In genomic region chr16:249431-249830, GRCh38 we compare ENCODE assay signal across 17 cellular contexts. TPM values are rescaled to one million over a fixed set of nuclear protein-coding genes. Genes with fewer than 3 reads are reported as not detected.
DNase-seq lines count a peak whose midpoint lies in the region; ATAC-seq, FAIRE-seq and TF ChIP-seq lines count a peak whose summit lies in the region.
"Had no signal": no experiment of that assay in that cellular context is flagged by ENCODE, and none has a peak within 500 bp of the region (broad histone marks: within the 10 kb centered on the region; RNA-seq: fewer than 3 reads in every experiment).

No MANE protein-coding gene starts in this region.

- FAIRE-seq in kidney (lab: Jason Lieb, UNC): no peak

- H3K27me3 ChIP-seq in IMR-90 (ENCODE audit: control insufficient read depth, insufficient read depth, low read length): no peaks in the 10 kb centered on the region
- no peaks in the 10 kb centered on the region for H3K27me3 ChIP-seq in osteoblast (ENCODE audit: insufficient read depth, low read length)
- H3K27me3 ChIP-seq in uterus: no peaks in the 10 kb centered on the region
- H3K27me3 ChIP-seq: BLaER1 had no signal

- in situ Hi-C loops in IMR-90 (cut with MboI; ENCODE audit: low sequenced_read_pairs): no loop called here

- H3K9ac ChIP-seq in IMR-90 (ENCODE audit: low read depth, low read length) (no peak overlapping the region), kidney (ENCODE audit: low read length in 2 of 2) (no peak overlapping the region)
- H3K9ac ChIP-seq: BLaER1 had no signal

- TF ChIP-seq CTCF in IMR-90 (conservative IDR thresholded peaks at IDR 0.05; ENCODE audit: low read depth, low read length) (no peak), kidney (IDR thresholded peaks at IDR 0.05; ENCODE audit: borderline replicate concordance, extremely low read depth, insufficient read depth) (no peak), osteoblast (IDR thresholded peaks at IDR 0.05; ENCODE audit: extremely low read depth, low read depth, low read length) (no peak), uterus (IDR thresholded peaks at IDR 0.05) (no peak)

- H3K4ac ChIP-seq in IMR-90 (ENCODE audit: low read depth, low read length): no peak overlapping the region

- POLR2A ChIA-PET in IMR-90 (lab: Charles Lee; ENCODE audit: unreplicated experiment): no interaction called here

- H4K8ac ChIP-seq in IMR-90 (ENCODE audit: low read depth in 2 of 2, low read length in 2 of 2): no peak overlapping the region

- H3K36me3 ChIP-seq in IMR-90 (ENCODE audit: control insufficient read depth, insufficient read depth, low read length): peaks cover 16% of the 10 kb centered on the region
- peaks cover 7 to 21% of the 10 kb centered on the region in 2 donors for H3K36me3 ChIP-seq in kidney (ENCODE audit: control insufficient read depth in 1 of 2, insufficient read depth in 2 of 2, low read length in 2 of 2)
- H3K36me3 ChIP-seq in osteoblast (ENCODE audit: insufficient read depth, low read length): peaks cover 8% of the 10 kb centered on the region
- H3K36me3 ChIP-seq in uterus: no peaks in the 10 kb centered on the region

- BruUV-seq in IMR-90 (replicated peaks; lab: Mats Ljungman, UMichigan): no TSS peak

- H3K23ac ChIP-seq in IMR-90 (ENCODE audit: low read depth, low read length): no peak overlapping the region

- peak overlapping the region; percentile 32 for H2AFZ ChIP-seq in IMR-90 (replicated peaks; ENCODE audit: low read length, poor library complexity)
- H2AFZ ChIP-seq in osteoblast (ENCODE audit: low read length): no peak overlapping the region
- H2AFZ ChIP-seq: GM23338 had no signal

- no peak overlapping the region for H3K14ac ChIP-seq in IMR-90 (replicated peaks; ENCODE audit: low read depth, low read length)

- CTCF ChIA-PET in IMR-90 (lab: Yijun Ruan, JAX): no interaction called here

- peaks cover 3 to 4% of the 10 kb centered on the region in 2 experiments; a peak in 3 of 4 replicates for H3K79me1 ChIP-seq in IMR-90 (ENCODE audit: low read depth in 1 of 2, low read length in 2 of 2)

- H3K9me3 ChIP-seq in IMR-90 (ENCODE audit: control insufficient read depth, insufficient read depth, low read length) (no peaks in the 10 kb centered on the region), kidney (ENCODE audit: control insufficient read depth in 1 of 2, low read length in 2 of 2) (no peaks in the 10 kb centered on the region), osteoblast (ENCODE audit: low read depth, low read length) (no peaks in the 10 kb centered on the region), uterus (no peaks in the 10 kb centered on the region)
- H3K9me3 ChIP-seq: BLaER1 had no signal

- H2AK9ac ChIP-seq in IMR-90 (replicated peaks; ENCODE audit: low read depth, low read length, poor library complexity): peak overlapping the region; percentile 42

- H2BK120ac ChIP-seq in IMR-90 (ENCODE audit: low read depth, low read length): no peak overlapping the region

- intact Hi-C loops in left ventricle myocardium superior (cut with micrococcal nuclease): no loop called here
- intact Hi-C loops in cardiac septum (cut with DNase I): no loop called here
- intact Hi-C loops in IMR-90 (cut with micrococcal nuclease): no loop called here
- intact Hi-C loops in kidney (cut with DNase I): no loop called here
- intact Hi-C loops in uterus (cut with DNase I; ENCODE audit: low total_unique reads): no loop called here

- H2BK5ac ChIP-seq in IMR-90 (ENCODE audit: low read depth, low read length, poor library complexity, severe bottlenecking): no peak overlapping the region

- 100% methylated on average over 1 of the region's 12 CpGs; no CpG with 5 or more reads in 1 of the 2 experiments for WGBS in IMR-90 (ENCODE audit: extremely low coverage in 2 of 2, insufficient read length in 1 of 2), 2 experiments

- H3K27ac ChIP-seq in IMR-90 (ENCODE audit: insufficient read depth, low read length) (no peak overlapping the region), kidney (ENCODE audit: low read depth in 2 of 2, low read length in 2 of 2) (no peak overlapping the region), osteoblast (ENCODE audit: low read depth, low read length) (no peak overlapping the region), uterus (no peak overlapping the region)
- H3K27ac ChIP-seq: BLaER1 had no signal

- DNase-seq in left ventricle myocardium superior (peak; percentile 6), cardiac septum (ENCODE audit: low spot score) (no peak), IMR-90 (no peak), kidney (peak; percentile 35), osteoblast (ENCODE audit: insufficient read length, low spot score, missing footprints) (peak; percentile 32), uterus (no peak), NOMO-1 treated with dmso at 0.1 percent for 144 hours (lab: John Stamatoyannopoulos, UW; ENCODE audit: unreplicated experiment) (no peak)
- DNase-seq in activated effector memory CD4-positive, alpha-beta T cell treated with anti-CD3 and anti-CD28 coated beads, Interleukin-2, amount 50 U/mL, for 16 hours: no peak
- DNase-seq: 8988T; Calu3; CD8-positive, alpha-beta T cell; GF-D8; H9 had no signal

- H2BK20ac ChIP-seq in IMR-90 (ENCODE audit: low read depth, low read length): no peak overlapping the region

- TF ChIP-seq POLR2A in IMR-90 (IDR thresholded peaks at IDR 0.05; ENCODE audit: low read depth, low read length): no peak
- TF ChIP-seq POLR2A in uterus (IDR thresholded peaks at IDR 0.05): no peak

- dilution Hi-C loops in IMR-90 (cut with HindIII; ENCODE audit: low sequenced_read_pairs, unreplicated experiment): no loop called here

- 0 out of 2 replicates have a peak, but pooled peaks cover 6% of the 10 kb centered on the region for H3K9me1 ChIP-seq in IMR-90 (ENCODE audit: insufficient read depth, low read length)

- no peak overlapping the region for H4K5ac ChIP-seq in IMR-90 (ENCODE audit: low read depth, low read length)

- no peak overlapping the region for H4K91ac ChIP-seq in IMR-90 (ENCODE audit: insufficient read depth, low read depth, low read length)

- H2AK5ac ChIP-seq in IMR-90 (ENCODE audit: low read depth, low read length): no peak overlapping the region

- H2BK15ac ChIP-seq in IMR-90 (ENCODE audit: low read depth, low read length): no peak overlapping the region

- peaks cover 6% of the 10 kb centered on the region; the same call in 1 of the 2 replicates for H4K20me1 ChIP-seq in IMR-90 (ENCODE audit: insufficient read depth, low read length)
- H4K20me1 ChIP-seq in osteoblast (ENCODE audit: insufficient read depth, low read length): peaks cover 3% of the 10 kb centered on the region
- H4K20me1 ChIP-seq: BLaER1 had no signal

- H3K56ac ChIP-seq in IMR-90 (ENCODE audit: extremely low read depth, insufficient read depth, low read length): no peak overlapping the region

- ATAC-seq in left ventricle myocardium superior: no peak
- no peak for ATAC-seq in IMR-90 (ENCODE audit: low read depth)
- ATAC-seq: CD8-positive, alpha-beta T cell; GM23338 had no signal

- H3K18ac ChIP-seq in IMR-90 (ENCODE audit: low read depth, low read length): no peak overlapping the region

- H3K4me3 ChIP-seq in IMR-90 (ENCODE audit: insufficient read depth, low read depth, low read length): no peak overlapping the region
- no peak overlapping the region for H3K4me3 ChIP-seq in kidney (ENCODE audit: low read length in 2 of 2)
- H3K4me3 ChIP-seq in osteoblast (ENCODE audit: insufficient read depth, low read length): no peak overlapping the region
- no peak overlapping the region for H3K4me3 ChIP-seq in uterus
- H3K4me3 ChIP-seq: BLaER1, GM23338 had no signal

- TF ChIP-seq RAD21 in IMR-90 (IDR thresholded peaks at IDR 0.05; ENCODE audit: low read length): no peak

- no peaks in the 10 kb centered on the region for H3K4me1 ChIP-seq in IMR-90 (ENCODE audit: control insufficient read depth, insufficient read depth, low read length)
- H3K4me1 ChIP-seq in kidney (ENCODE audit: control insufficient read depth in 1 of 2, insufficient read depth in 1 of 2, low read depth in 1 of 2, low read length in 2 of 2): no peaks in the 10 kb centered on the region
- H3K4me1 ChIP-seq in osteoblast (ENCODE audit: insufficient read depth, low read length): no peaks in the 10 kb centered on the region
- no peaks in the 10 kb centered on the region for H3K4me1 ChIP-seq in uterus

- H3K79me2 ChIP-seq in osteoblast (ENCODE audit: insufficient read depth, low read length): peaks cover 4% of the 10 kb centered on the region

- H3K4me2 ChIP-seq in IMR-90 (ENCODE audit: low read depth, low read length): no peak overlapping the region
- no peak overlapping the region for H3K4me2 ChIP-seq in osteoblast (ENCODE audit: insufficient read depth, low read length)
- H3K4me2 ChIP-seq: BLaER1, GM23338 had no signal

RNA-seq across cellular contexts. Expression of gene FAM234A, which starts 14.8 kb away (rescaled TPM):
- total RNA-seq in left ventricle myocardium superior (143 TPM), cardiac septum (137 TPM), IMR-90 (2012; rRNA removed) (27.5 and 30.3 TPM in 2 replicates), kidney (109 TPM), osteoblast (86.0 and 113 TPM in 2 replicates), uterus (10 to 100 TPM in 2 of 4 donors, 1 to 10 TPM in 2; 5.6 to 65.5 (median 30.1) TPM)
- polyA plus RNA-seq in IMR-90 (2012; rRNA removed) (60.5 and 64.2 TPM in 2 replicates), kidney (ENCODE audit: insufficient read depth, low read depth, low replicate concordance) (65.3 TPM)
- polyA plus RNA-seq in IMR-90 (2012; cell fraction: cytosol; rRNA removed): 65.9 and 85.9 TPM in 2 replicates
- 52.2 and 75.8 TPM in 2 replicates for polyA plus RNA-seq in IMR-90 (2012; cell fraction: nucleus; rRNA removed; ENCODE audit: low replicate concordance)

RNA-seq across cellular contexts. Expression of gene LUC7L, which starts 20.2 kb away (rescaled TPM):
- total RNA-seq in left ventricle myocardium superior (25.4 TPM), cardiac septum (30.9 TPM), IMR-90 (2012; rRNA removed) (21.5 and 33.3 TPM in 2 replicates), kidney (72.0 TPM), osteoblast (44.8 and 46.0 TPM in 2 replicates), uterus (100 to 1,000 TPM in 2 of 4 donors, 10 to 100 TPM in 2; 47.6 to 118 (median 93.9) TPM)
- polyA plus RNA-seq in IMR-90 (2012; rRNA removed) (52.8 and 55.6 TPM in 2 replicates), kidney (ENCODE audit: insufficient read depth, low read depth, low replicate concordance) (56.3 TPM)
- 31.3 and 67.0 TPM in 2 replicates for polyA plus RNA-seq in IMR-90 (2012; cell fraction: cytosol; rRNA removed)
- 330 and 479 TPM in 2 replicates for polyA plus RNA-seq in IMR-90 (2012; cell fraction: nucleus; rRNA removed; ENCODE audit: low replicate concordance)

RNA-seq across cellular contexts. Expression of gene RGS11, which starts 26.3 kb away (rescaled TPM):
- total RNA-seq in left ventricle myocardium superior (14.8 TPM), cardiac septum (31.4 TPM), IMR-90 (2012; rRNA removed) (under 0.01 TPM in 2 replicates), kidney (5.9 TPM), osteoblast (0.36 and 0.59 TPM in 2 replicates), uterus (1 to 10 TPM in 3 of 4 donors, not detected in 1; 1.1 to 2.4 (median 2.3) TPM)
- polyA plus RNA-seq in IMR-90 (2012; rRNA removed) (0.48 and 0.49 TPM in 2 replicates), kidney (ENCODE audit: insufficient read depth, low read depth, low replicate concordance) (2.5 TPM)
- 0.04 and 0.21 TPM in 2 replicates for polyA plus RNA-seq in IMR-90 (2012; cell fraction: cytosol; rRNA removed)
- polyA plus RNA-seq in IMR-90 (2012; cell fraction: nucleus; rRNA removed; ENCODE audit: low replicate concordance): 6.9 and 12.9 TPM in 2 replicates
- total RNA-seq: A673; CD8-positive, alpha-beta T cell had no signal

RNA-seq across cellular contexts. Expression of gene ARHGDIG, which starts 31.0 kb away (rescaled TPM):
- total RNA-seq in left ventricle myocardium superior (14.9 TPM), cardiac septum (2.8 TPM), IMR-90 (2012; rRNA removed) (0.36 TPM in 1 of 2 replicates, not detected in the other), kidney (0.88 TPM), osteoblast (not detected in 2 replicates), uterus (1 to 10 TPM in 1 of 4 donors, not detected in 3; 2.1 TPM)
- polyA plus RNA-seq in IMR-90 (2012; rRNA removed) (0.16 and 0.24 TPM in 2 replicates), kidney (ENCODE audit: insufficient read depth, low read depth, low replicate concordance) (not detected)
- polyA plus RNA-seq in IMR-90 (2012; cell fraction: cytosol; rRNA removed): 0.21 and 0.60 TPM in 2 replicates
- 0.69 and 1.1 TPM in 2 replicates for polyA plus RNA-seq in IMR-90 (2012; cell fraction: nucleus; rRNA removed; ENCODE audit: low replicate concordance)
- total RNA-seq: Calu3; CD8-positive, alpha-beta T cell had no signal
- polyA plus RNA-seq: AG04450 had no signal

RNA-seq across cellular contexts. Expression of gene PDIA2, which starts 33.5 kb away (rescaled TPM):
- total RNA-seq in left ventricle myocardium superior: 2.6 TPM
- 0.81 TPM for total RNA-seq in cardiac septum
- 0.28 TPM in 1 of 2 replicates, not detected in the other for total RNA-seq in IMR-90 (2012; rRNA removed)
- polyA plus RNA-seq in IMR-90 (2012; rRNA removed): 0.17 and 0.32 TPM in 2 replicates
- polyA plus RNA-seq in IMR-90 (2012; cell fraction: cytosol; rRNA removed): 0.14 and 0.27 TPM in 2 replicates
- polyA plus RNA-seq in IMR-90 (2012; cell fraction: nucleus; rRNA removed; ENCODE audit: low replicate concordance): 1.1 and 2.2 TPM in 2 replicates
- not detected for total RNA-seq in kidney
- polyA plus RNA-seq in kidney (ENCODE audit: insufficient read depth, low read depth, low replicate concordance): not detected
- total RNA-seq in osteoblast: not detected in 2 replicates
- under 1 TPM in 1 of 4 donors, not detected in 3; 0.97 TPM for total RNA-seq in uterus
- total RNA-seq: A673; Calu3; CD8-positive, alpha-beta T cell had no signal

Comparison
In these comparisons a context has a peak if more than half of its experiments do, and no peak if none do; other contexts are left out.
1. DNase-seq: peak in left ventricle myocardium superior (single experiment), kidney (single experiment) and osteoblast (single experiment); none in cardiac septum (single experiment), IMR-90 (single experiment), uterus (0 of 2), NOMO-1 treated with dmso at 0.1 percent for 144 hours (single experiment) and activated effector memory CD4-positive, alpha-beta T cell treated with anti-CD3 and anti-CD28 coated beads, Interleukin-2, amount 50 U/mL, for 16 hours (single experiment).